ENCODE assay signal across 29 cellular contexts in the genomic region with DNA sequence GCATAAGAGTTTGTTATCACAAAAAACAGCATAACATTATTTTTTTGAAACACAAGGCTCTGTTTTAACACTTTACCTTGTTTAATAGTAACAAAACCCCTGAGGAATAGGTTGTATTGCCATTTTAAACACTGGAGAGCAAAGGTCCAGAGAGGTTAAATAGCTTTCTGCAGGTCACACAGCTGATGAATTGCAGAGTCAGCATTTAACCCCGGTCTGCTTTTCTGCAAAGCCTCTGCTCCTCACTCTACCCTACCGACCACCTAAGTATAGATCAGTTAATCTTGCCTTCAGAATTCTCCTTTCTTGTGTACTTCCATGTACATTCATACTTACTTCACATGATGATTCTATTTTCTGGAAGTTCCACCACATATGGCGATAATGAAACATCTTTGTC. TPM values are rescaled to one million over a fixed set of nuclear protein-coding genes. Genes with fewer than 3 reads are reported as not detected.
"Had no signal": no experiment of that assay in that cellular context is flagged by ENCODE, and none has a peak within 500 bp of the region (broad histone marks: within the 10 kb centered on the region; RNA-seq: fewer than 3 reads in every experiment).

No MANE protein-coding gene starts in this region.

- H3K27me3 Mint-ChIP-seq: activated B cell treated with CpG ODN at 0.5 μM for 24 hours; activated CD8-positive, alpha-beta memory T cell treated with anti-CD3 and anti-CD28 coated beads, Interleukin-2, amount 10 ng/mL, durations not matched to agents 7 days and 5 days had no signal

- H3K27ac ChIP-seq: SJSA1 had no signal

- H3K9me3 ChIP-seq: SJSA1 had no signal

- H3K4me1 Mint-ChIP-seq: activated B cell treated with CpG ODN at 0.5 μM for 24 hours; central memory CD8-positive, alpha-beta T cell had no signal

- H3K36me3 Mint-ChIP-seq: activated CD8-positive, alpha-beta memory T cell treated with anti-CD3 and anti-CD28 coated beads, Interleukin-2, amount 10 ng/mL, durations not matched to agents 7 days and 5 days; activated naive CD4-positive, alpha-beta T cell treated with anti-CD3 and anti-CD28 coated beads, Interleukin-2, amount 50 U/mL, for 72 hours; brain had no signal

- H3K27ac Mint-ChIP-seq: activated B cell treated with CpG ODN at 0.5 μM for 24 hours; activated CD4-positive, alpha-beta T cell treated with anti-CD3 and anti-CD28 coated beads, Interleukin-2, amount 10 ng/mL, durations not matched to agents 24 days and 14 days; activated CD8-positive, alpha-beta memory T cell treated with anti-CD3 and anti-CD28 coated beads, Interleukin-2, amount 10 ng/mL, durations not matched to agents 7 days and 5 days; activated naive CD4-positive, alpha-beta T cell treated with anti-CD3 and anti-CD28 coated beads, Interleukin-2, amount 50 U/mL, for 72 hours; activated naive CD8-positive, alpha-beta T cell treated with anti-CD3 and anti-CD28 coated beads, Interleukin-2, amount 50 U/mL, for 24 hours had no signal

- H3K4me3 Mint-ChIP-seq: activated B cell treated with CpG ODN at 0.5 μM for 24 hours; activated CD8-positive, alpha-beta memory T cell treated with anti-CD3 and anti-CD28 coated beads, Interleukin-2, amount 10 ng/mL, durations not matched to agents 7 days and 5 days; activated naive CD8-positive, alpha-beta T cell treated with anti-CD3 and anti-CD28 coated beads, Interleukin-2, amount 50 U/mL, for 24 hours; activated T-cell treated with anti-CD3 and anti-CD28 coated beads, Interleukin-2, amount 50 U/mL, for 4 hours; brain; central memory CD8-positive, alpha-beta T cell had no signal

- DNase-seq: activated B cell treated with CpG ODN at 0.5 μM for 24 hours; activated CD4-positive, alpha-beta T cell treated with anti-CD3 and anti-CD28 coated beads for 1 hour; activated CD4-positive, alpha-beta T cell treated with anti-CD3 and anti-CD28 coated beads, Interleukin-2, amount 10 ng/mL, durations not matched to agents 24 days and 14 days; activated CD4-positive, alpha-beta T cell treated with anti-CD3 and anti-CD28 coated beads, Interleukin-2, amount 50 U/mL, for 48 hours; activated CD8-positive, alpha-beta memory T cell treated with anti-CD3 and anti-CD28 coated beads, Interleukin-2, amount 10 ng/mL, durations not matched to agents 7 days and 5 days; activated effector memory CD4-positive, alpha-beta T cell treated with anti-CD3 and anti-CD28 coated beads, Interleukin-2, amount 50 U/mL, for 16 hours; activated naive CD4-positive, alpha-beta T cell treated with Interleukin-2 at 50 U/mL for 16 hours; activated naive CD8-positive, alpha-beta T cell treated with anti-CD3 and anti-CD28 coated beads, Interleukin-2, amount 50 U/mL, for 24 hours; activated T-cell treated with anti-CD3 and anti-CD28 coated beads, Interleukin-2, amount 50 U/mL, for 4 hours; amygdala; Karpas-422; MM.1S; NCI-H1105 treated with DMSO at 0.1 percent for 48 hours; NCI-H146; NCI-H187 treated with DMSO at 0.1 percent for 48 hours; NCI-H2081 treated with DMSO at 0.1 percent for 48 hours; NCI-H2227 treated with DMSO at 0.1 percent for 48 hours; NCI-H446 treated with DMSO at 0.1 percent for 48 hours; NCI-H524 treated with DMSO at 0.1 percent for 48 hours; NCI-H748 treated with DMSO at 0.1 percent for 48 hours; RPMI8226; SHP77; T-helper 2 cell; T1000 had no signal

- H3K36me3 ChIP-seq: SJSA1 had no signal

- H3K4me3 ChIP-seq: SJSA1 had no signal

- H3K27me3 ChIP-seq: SJSA1 had no signal

- ATAC-seq: activated CD8-positive, alpha-beta memory T cell treated with anti-CD3 and anti-CD28 coated beads, Interleukin-2, amount 10 ng/mL, durations not matched to agents 7 days and 5 days; activated naive CD4-positive, alpha-beta T cell treated with anti-CD3 and anti-CD28 coated beads, Interleukin-2, amount 50 U/mL, for 72 hours; activated naive CD8-positive, alpha-beta T cell treated with anti-CD3 and anti-CD28 coated beads, Interleukin-2, amount 50 U/mL, for 24 hours; activated T-cell treated with anti-CD3 and anti-CD28 coated beads, Interleukin-2, amount 50 U/mL, for 4 hours had no signal

- H3K9me3 Mint-ChIP-seq: activated B cell treated with CpG ODN at 0.5 μM for 24 hours; activated CD4-positive, alpha-beta T cell treated with anti-CD3 and anti-CD28 coated beads, Interleukin-2, amount 10 ng/mL, durations not matched to agents 24 days and 14 days; activated naive CD4-positive, alpha-beta T cell treated with anti-CD3 and anti-CD28 coated beads, Interleukin-2, amount 50 U/mL, for 72 hours; activated naive CD8-positive, alpha-beta T cell treated with anti-CD3 and anti-CD28 coated beads, Interleukin-2, amount 50 U/mL, for 24 hours; activated T-cell treated with anti-CD3 and anti-CD28 coated beads, Interleukin-2, amount 50 U/mL, for 4 hours; brain; central memory CD8-positive, alpha-beta T cell had no signal

RNA-seq across cellular contexts. Expression of a gene that starts 42.0 kb away (rescaled TPM):
- total RNA-seq: activated B cell treated with CpG ODN at 0.5 μM for 24 hours; activated CD8-positive, alpha-beta memory T cell treated with anti-CD3 and anti-CD28 coated beads, Interleukin-2, amount 10 ng/mL, durations not matched to agents 7 days and 5 days; OCI-LY7 had no signal
